ENCODE assay signal across 12 cellular contexts in the genomic region with DNA sequence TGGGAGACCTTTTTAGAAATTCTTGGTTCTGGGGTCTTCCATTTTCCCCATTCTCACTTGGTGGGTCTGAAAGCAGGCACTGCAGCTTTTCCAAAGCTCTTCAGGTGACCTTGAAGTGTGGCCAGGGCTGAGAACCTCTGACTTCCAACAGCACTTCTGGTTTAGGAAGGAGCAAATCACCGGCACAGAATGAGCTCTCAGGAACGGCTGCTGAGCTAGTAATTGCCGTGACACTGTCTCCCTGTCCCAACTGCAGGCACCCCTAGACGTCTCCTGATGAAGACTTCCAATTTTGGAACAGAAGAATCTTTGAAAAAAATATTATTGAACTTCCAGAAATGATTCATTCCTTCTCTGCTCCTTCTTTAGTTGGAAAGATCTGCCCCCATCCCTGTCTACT. TPM values are rescaled to one million over a fixed set of nuclear protein-coding genes. Genes with fewer than 3 reads are reported as not detected.
A peak's percentile ranks its signal among the peaks of the same experiment; 100 is the strongest.
DNase-seq lines count a peak whose midpoint lies in the region; ATAC-seq, FAIRE-seq and TF ChIP-seq lines count a peak whose summit lies in the region.
"Had no signal": no experiment of that assay in that cellular context is flagged by ENCODE, and none has a peak within 500 bp of the region (broad histone marks: within the 10 kb centered on the region; RNA-seq: fewer than 3 reads in every experiment).

No MANE protein-coding gene starts in this region.

- no peak for TF ChIP-seq CTCF in kidney (IDR thresholded peaks at IDR 0.05; ENCODE audit: borderline replicate concordance, extremely low read depth, insufficient read depth)
- TF ChIP-seq CTCF in dorsolateral prefrontal cortex (IDR thresholded peaks at IDR 0.05 in 54 of 56, conservative IDR thresholded peaks at IDR 0.05 in 2 of 56; ENCODE audit: low read depth in 1 of 56, partially characterized antibody in 56 of 56): no peak

- no peak for FAIRE-seq in kidney (lab: Jason Lieb, UNC)
- FAIRE-seq in frontal cortex (lab: Jason Lieb, UNC): no peak
- FAIRE-seq: islet of Langerhans had no signal

- intact Hi-C loops in kidney (cut with DNase I): no loop called here
- intact Hi-C loops in dorsolateral prefrontal cortex (cut with DNase I): loop anchor here (5.0 to 10.0 kb wide), 2 partner anchors 155 to 193 kb away; a partner anchor contains a TSS

- H3K36me3 ChIP-seq in kidney (ENCODE audit: control insufficient read depth in 1 of 2, insufficient read depth in 2 of 2, low read length in 2 of 2): no peaks in the 10 kb centered on the region

- no peak overlapping the region for H3K9ac ChIP-seq in kidney (ENCODE audit: low read length in 2 of 2)

- ATAC-seq in GM18867 (IDR thresholded peaks at IDR 0.05; ENCODE audit: unreplicated experiment): peak; percentile 9
- ATAC-seq in GM21528 (IDR thresholded peaks at IDR 0.05; ENCODE audit: low FRiP score, unreplicated experiment): peak; percentile 14
- peak; percentile 1 for ATAC-seq in HG03457 (IDR thresholded peaks at IDR 0.05; ENCODE audit: unreplicated experiment)

- H3K4me3 ChIP-seq in kidney (ENCODE audit: low read length in 2 of 2) (peak overlapping the region; percentile 16 to 34), dorsolateral prefrontal cortex (no peak overlapping the region)

- H3K9me3 ChIP-seq in kidney (ENCODE audit: control insufficient read depth in 1 of 2, low read length in 2 of 2): no peaks in the 10 kb centered on the region

- H3K27ac ChIP-seq in kidney (ENCODE audit: low read depth in 2 of 2, low read length in 2 of 2) (no peak overlapping the region), dorsolateral prefrontal cortex (no peak overlapping the region)

- H3K4me1 ChIP-seq in kidney (ENCODE audit: control insufficient read depth in 1 of 2, insufficient read depth in 1 of 2, low read depth in 1 of 2, low read length in 2 of 2): no peaks in the 10 kb centered on the region

- H3K27me3 ChIP-seq in dorsolateral prefrontal cortex: no peaks in the 10 kb centered on the region

- no peak for DNase-seq in kidney
- no peak for DNase-seq in dorsolateral prefrontal cortex
- DNase-seq in NCI-H2029 treated with DMSO at 0.1 percent for 48 hours (lab: John Stamatoyannopoulos, UW): no peak
- DNase-seq in frontal cortex (ENCODE audit: low spot score in 2 of 2): no peak
- DNase-seq in activated CD8-positive, alpha-beta memory T cell treated with anti-CD3 and anti-CD28 coated beads for 24 hours: no peak
- DNase-seq: activated CD4-positive, alpha-beta memory T cell treated with anti-CD3 and anti-CD28 coated beads, Interleukin-2, amount 10 ng/mL, durations not matched to agents 7 days and 5 days; NCI-H1694 treated with DMSO at 0.1 percent for 48 hours; substantia nigra had no signal

RNA-seq across cellular contexts. Expression of a gene that starts 31.3 kb away (rescaled TPM):
- 8.9 TPM for total RNA-seq in kidney
- 0.15 TPM for polyA plus RNA-seq in kidney (ENCODE audit: insufficient read depth, low read depth, low replicate concordance)
- total RNA-seq in dorsolateral prefrontal cortex: 10 to 100 TPM in 37 of 120 experiments, 1 to 10 TPM in 83; 1.1 to 23.5 (median 7.0) TPM
- total RNA-seq in frontal cortex: 1.6 TPM

Comparison
In these comparisons a context has a peak if more than half of its experiments do, and no peak if none do; other contexts are left out.
1. H3K4me3 ChIP-seq: peak in kidney (2 of 2); none in dorsolateral prefrontal cortex (0 of 59).
2. Peak in every context shown above with its lines, with median percentiles within 50 percentile points of each other: ATAC-seq.